24 cellular contexts compared by ENCODE assay signal in genomic region chr1:46344481-46344880, GRCh38. TPM values are rescaled to one million over a fixed set of nuclear protein-coding genes. Genes with fewer than 3 reads are reported as not detected.
DNase-seq lines count a peak whose midpoint lies in the region; ATAC-seq, FAIRE-seq and TF ChIP-seq lines count a peak whose summit lies in the region.
"Had no signal": no experiment of that assay in that cellular context is flagged by ENCODE, and none has a peak within 500 bp of the region (broad histone marks: within the 10 kb centered on the region; RNA-seq: fewer than 3 reads in every experiment).

No MANE protein-coding gene starts in this region.

- no peak overlapping the region for H3K23ac ChIP-seq in mesenchymal stem cell (ENCODE audit: low read length in 2 of 2)

- H2BK15ac ChIP-seq in mesenchymal stem cell (ENCODE audit: low read depth, poor library complexity, severe bottlenecking), result no peak overlapping the region

- peaks cover 6 to 28% of the 10 kb centered on the region in 2 experiments; a peak in 4 of 5 replicates for H3K36me3 ChIP-seq in HepG2 (replicated peaks in 1 of 2; ENCODE audit: control insufficient read depth in 1 of 2, insufficient read depth in 2 of 2, low read length in 2 of 2)
- H3K36me3 ChIP-seq in right lobe of liver, result peaks cover 0 to 31% (median 5%) of the 10 kb centered on the region in 4 donors
- peaks cover 47 to 51% of the 10 kb centered on the region in 2 experiments for H3K36me3 ChIP-seq in mesenchymal stem cell (ENCODE audit: control insufficient read depth in 1 of 2, insufficient read depth in 2 of 2, low read depth in 1 of 2, low read length in 2 of 2)

- H3K18ac ChIP-seq in mesenchymal stem cell (ENCODE audit: low read depth in 1 of 2, low read length in 2 of 2), result no peak overlapping the region

- H4K20me1 ChIP-seq in HepG2 (ENCODE audit: insufficient read depth, low read length), result no peaks in the 10 kb centered on the region

- H3K9me3 ChIP-seq in HepG2 (ENCODE audit: low read length) (no peaks in the 10 kb centered on the region), right lobe of liver (no peaks in the 10 kb centered on the region), mesenchymal stem cell (ENCODE audit: control insufficient read depth, low read length) (no peaks in the 10 kb centered on the region)
- H3K9me3 ChIP-seq: BLaER1 treated with 17β-estradiol and CSF1 and Interleukin-3, amounts not matched to agents 10 nM and 100 nM; transverse colon had no signal

- peak overlapping the region; percentile 30 for H4K8ac ChIP-seq in mesenchymal stem cell (ENCODE audit: low read length)

- H4K91ac ChIP-seq in mesenchymal stem cell (ENCODE audit: low read length), result no peak overlapping the region

- ATAC-seq in HepG2 (no peak), right lobe of liver (no peak), GM18517 (IDR thresholded peaks at IDR 0.05; ENCODE audit: unreplicated experiment) (no peak)

- no peak for TF ChIP-seq EP300 in HepG2 (IDR thresholded peaks at IDR 0.05; ENCODE audit: low read depth in 2 of 2, low read length in 2 of 2)
- no peak for TF ChIP-seq EP300 in HepG2 (CRISPR knock-in tag; IDR thresholded peaks at IDR 0.05; ENCODE audit: borderline replicate concordance)

- TF ChIP-seq CTCF in HepG2 (CRISPR knock-in tag; IDR thresholded peaks at IDR 0.05), result no peak
- no peak for TF ChIP-seq CTCF in right lobe of liver (IDR thresholded peaks at IDR 0.05)
- TF ChIP-seq CTCF in VCaP (conservative IDR thresholded peaks at IDR 0.05), result no peak

- H2BK120ac ChIP-seq in mesenchymal stem cell (ENCODE audit: low read depth, low read length), result no peak overlapping the region

- peaks cover 17% of the 10 kb centered on the region for H3K79me2 ChIP-seq in HepG2 (ENCODE audit: insufficient read depth, low read length)

- H3K4me2 ChIP-seq in HepG2 (ENCODE audit: low read depth, low read length), result peak overlapping the region; percentile 51; the same call in 1 of the 2 replicates
- H3K4me2 ChIP-seq in mesenchymal stem cell (ENCODE audit: low read length, poor library complexity, severe bottlenecking), result no peak overlapping the region

- H3K27me3 ChIP-seq in HepG2 (ENCODE audit: control insufficient read depth in 1 of 2, insufficient read depth in 2 of 2, low read length in 2 of 2) (no peaks in the 10 kb centered on the region; a peak in 1 of 5 replicates), right lobe of liver (no peaks in the 10 kb centered on the region), mesenchymal stem cell (ENCODE audit: control insufficient read depth in 1 of 2, insufficient read depth in 1 of 2, low read length in 2 of 2) (no peaks in the 10 kb centered on the region)
- H3K27me3 ChIP-seq: BLaER1 treated with 17β-estradiol and CSF1 and Interleukin-3, amounts not matched to agents 10 nM and 100 nM; transverse colon had no signal

- no peak for TF ChIP-seq RAD21 in HepG2 (CRISPR knock-in tag; IDR thresholded peaks at IDR 0.05)

- FAIRE-seq in HepG2 (lab: Jason Lieb, UNC), result no peak
- FAIRE-seq: D721Med, endometrium, frontal cortex, GM12891, H1 had no signal

- DNase-seq in HepG2 (ENCODE audit: low spot score) (no peak), right lobe of liver (no peak), mesenchymal stem cell (no peak), NCI-H446 treated with DMSO at 0.1 percent for 48 hours (lab: John Stamatoyannopoulos, UW) (no peak), nucleus accumbens (lab: John Stamatoyannopoulos, UW) (no peak)
- DNase-seq: activated CD4-positive, alpha-beta T cell treated with anti-CD3 and anti-CD28 coated beads for 1 hour; aorta; cortex of kidney; NCI-H1436 treated with DMSO at 0.1 percent for 48 hours; NCI-H345; NCI-H82; transverse colon had no signal

- BruUV-seq in HepG2 (replicated peaks; lab: Mats Ljungman, UMichigan), result no TSS peak

- no peak overlapping the region for H3K4ac ChIP-seq in mesenchymal stem cell (ENCODE audit: low read depth in 1 of 2, low read length in 2 of 2)

- CTCF ChIA-PET in HepG2 (lab: Yijun Ruan, JAX; ENCODE audit: low intra/inter-chr PET ratio, low total read pairs), result interaction anchor here (5.6 kb wide), 1 partner anchor 10 kb away, joined by 47 read pairs; no protein-coding TSS in a partner anchor

- H3K4me1 ChIP-seq in HepG2 (ENCODE audit: insufficient read depth, low read length) (peaks cover 57% of the 10 kb centered on the region), right lobe of liver (peaks cover 0 to 5% (median 0%) of the 10 kb centered on the region in 4 donors), mesenchymal stem cell (ENCODE audit: control insufficient read depth, insufficient read depth, low read depth, low read length) (peaks cover 15% of the 10 kb centered on the region)

- WGBS in HepG2 (ENCODE audit: low lambda C conversion rate), result 92% methylated on average over 3 of the region's 3 CpGs
- WGBS in right lobe of liver (ENCODE audit: insufficient coverage, low coverage, low lambda C conversion rate, missing lambda C conversion rate), result 78% methylated on average over 3 of the region's 3 CpGs
- 96% methylated on average over 3 of the region's 3 CpGs for WGBS in mesenchymal stem cell

- peak overlapping the region; percentile 50 for H3K27ac ChIP-seq in HepG2 (ENCODE audit: extremely low read length, insufficient read depth, low read length)
- H3K27ac ChIP-seq in right lobe of liver, result no peak overlapping the region
- 0 out of 2 replicates have a peak overlapping the region, but pooled peaks have one; percentile 1 for H3K27ac ChIP-seq in VCaP
- H3K27ac ChIP-seq in mesenchymal stem cell (ENCODE audit: low read length, poor library complexity, severe bottlenecking), result no peak overlapping the region
- H3K27ac ChIP-seq: BLaER1 treated with 17β-estradiol and CSF1 and Interleukin-3, amounts not matched to agents 10 nM and 100 nM; HL-60; SK-N-MC; transverse colon had no signal

- no peak overlapping the region for H2AFZ ChIP-seq in HepG2 (ENCODE audit: low read length)
- no peak overlapping the region for H2AFZ ChIP-seq in mesenchymal stem cell (ENCODE audit: low read depth, low read length)

- H2BK5ac ChIP-seq in mesenchymal stem cell (ENCODE audit: low read depth, low read length, poor library complexity, severe bottlenecking), result no peak overlapping the region

- H3K79me1 ChIP-seq in mesenchymal stem cell (replicated peaks; ENCODE audit: low read length, poor library complexity, severe bottlenecking), result peaks cover 34% of the 10 kb centered on the region

- no peak overlapping the region for H2BK12ac ChIP-seq in mesenchymal stem cell (ENCODE audit: low read length in 2 of 2)

- no peak overlapping the region for H2AK5ac ChIP-seq in mesenchymal stem cell (ENCODE audit: low read length, severe bottlenecking)

- intact Hi-C loops in HepG2 (cut with micrococcal nuclease; ENCODE audit: unreplicated experiment), result no loop called here
- intact Hi-C loops in right lobe of liver (cut with DNase I), result no loop called here

- in situ Hi-C loops in HepG2 (cut with HindIII; ENCODE audit: extremely low pct_ligation_motif_present, low pct_unique_long_range_greater_than_20kb), result no loop called here

- no peak overlapping the region for H3K14ac ChIP-seq in mesenchymal stem cell (ENCODE audit: low read length in 2 of 2)

- POLR2A ChIA-PET in HepG2 (lab: Yijun Ruan, JAX), result interaction anchor here (2.3 kb wide), 1 partner anchor 41 kb away, joined by 6 read pairs; the partner anchor contains the start of genes LRRC41 and UQCRH

- H3K4me3 ChIP-seq in HepG2 (replicated peaks in 1 of 3; ENCODE audit: insufficient read depth in 1 of 3, low read depth in 2 of 3, low read length in 3 of 3) (no peak overlapping the region), right lobe of liver (no peak overlapping the region), mesenchymal stem cell (ENCODE audit: insufficient read depth in 1 of 2, low read depth in 1 of 2, low read length in 2 of 2) (no peak overlapping the region)
- H3K4me3 ChIP-seq: BLaER1 treated with 17β-estradiol and CSF1 and Interleukin-3, amounts not matched to agents 10 nM and 100 nM; lung; SK-N-MC; skin epidermis; transverse colon had no signal

- no peak overlapping the region for H3K9ac ChIP-seq in HepG2 (ENCODE audit: insufficient read depth, low read depth, low read length)
- H3K9ac ChIP-seq in mesenchymal stem cell (ENCODE audit: low read length), result no peak overlapping the region

- TF ChIP-seq POLR2A in HepG2 (IDR thresholded peaks at IDR 0.05; ENCODE audit: insufficient read depth in 1 of 2, low read depth in 2 of 2, low read length in 2 of 2), result no peak
- TF ChIP-seq POLR2A in right lobe of liver (IDR thresholded peaks at IDR 0.05), result no peak

RNA-seq across cellular contexts. Expression of gene NSUN4, which starts 3.9 kb away (rescaled TPM):
- total RNA-seq in HepG2 (2016; rRNA removed; fragmentation: Illumina TruSeq; extraction: Trizol), result 23.5 and 27.1 TPM in 2 replicates
- 1.7 and 2.5 TPM in 2 replicates for total RNA-seq in HepG2 (2016; cell fraction: cytosol; rRNA removed; fragmentation: Illumina TruSeq; extraction: Trizol; ENCODE audit: low read depth)
- 22.9 and 26.3 TPM in 2 replicates for total RNA-seq in HepG2 (2016; cell fraction: insoluble cytoplasmic fraction; rRNA removed; fragmentation: Illumina TruSeq; extraction: Trizol)
- total RNA-seq in HepG2 (2016; cell fraction: membrane; rRNA removed; fragmentation: Illumina TruSeq; extraction: Trizol), result 6.1 and 6.8 TPM in 2 replicates
- total RNA-seq in HepG2 (2016; cell fraction: nucleus; rRNA removed; fragmentation: Illumina TruSeq; extraction: Trizol), result 15.4 and 15.9 TPM in 2 replicates
- 21.5 and 24.0 TPM in 2 replicates for polyA plus RNA-seq in HepG2 (2011; rRNA removed)
- polyA plus RNA-seq in HepG2 (2011; cell fraction: cytosol; rRNA removed), result 27.6 and 30.4 TPM in 2 replicates
- 14.3 and 18.3 TPM in 2 replicates for polyA plus RNA-seq in HepG2 (2011; cell fraction: nucleus; rRNA removed)
- 15.8 and 20.3 TPM in 2 replicates for polyA plus RNA-seq in HepG2 (2012)
- 1.5 and 1.8 TPM in 2 replicates for polyA plus RNA-seq in HepG2 (2016; cell fraction: cytosol; fragmentation: Illumina TruSeq; extraction: Trizol; ENCODE audit: low read depth)
- 18.9 and 21.3 TPM in 2 replicates for polyA plus RNA-seq in HepG2 (2016; cell fraction: insoluble cytoplasmic fraction; fragmentation: Illumina TruSeq; extraction: Trizol; ENCODE audit: low read depth)
- 3.4 and 4.0 TPM in 2 replicates for polyA plus RNA-seq in HepG2 (2016; cell fraction: membrane; fragmentation: Illumina TruSeq; extraction: Trizol; ENCODE audit: low read depth)
- polyA plus RNA-seq in HepG2 (2016; cell fraction: nucleus; fragmentation: Illumina TruSeq; extraction: Trizol; ENCODE audit: insufficient read depth, low read depth), result 14.9 and 17.2 TPM in 2 replicates
- 146 and 163 TPM in 2 replicates for polyA minus RNA-seq in HepG2 (2011; rRNA and poly(A)+ RNA removed; ENCODE audit: low replicate concordance)
- 15.6 and 17.8 TPM in 2 replicates for polyA minus RNA-seq in HepG2 (2011; cell fraction: cytosol; rRNA and poly(A)+ RNA removed)
- polyA minus RNA-seq in HepG2 (2011; cell fraction: nucleus; rRNA and poly(A)+ RNA removed), result 21.8 and 25.9 TPM in 2 replicates
- 10 to 100 TPM in 5 of 6 experiments, 1 to 10 TPM in 1; 8.5 to 13.0 (median 12.2) TPM for total RNA-seq in right lobe of liver
- polyA plus RNA-seq in mesenchymal stem cell (2013, experiment 1 of 2), result 12.0 TPM
- polyA plus RNA-seq in mesenchymal stem cell (2013, experiment 2 of 2), result 13.8 TPM

RNA-seq across cellular contexts. Expression of gene UQCRH, which starts 41.0 kb away (rescaled TPM):
- total RNA-seq in HepG2 (2016; rRNA removed; fragmentation: Illumina TruSeq; extraction: Trizol), result 556 and 776 TPM in 2 replicates
- 326 and 342 TPM in 2 replicates for total RNA-seq in HepG2 (2016; cell fraction: cytosol; rRNA removed; fragmentation: Illumina TruSeq; extraction: Trizol; ENCODE audit: low read depth)
- 557 and 814 TPM in 2 replicates for total RNA-seq in HepG2 (2016; cell fraction: insoluble cytoplasmic fraction; rRNA removed; fragmentation: Illumina TruSeq; extraction: Trizol)
- 684 and 739 TPM in 2 replicates for total RNA-seq in HepG2 (2016; cell fraction: membrane; rRNA removed; fragmentation: Illumina TruSeq; extraction: Trizol)
- total RNA-seq in HepG2 (2016; cell fraction: nucleus; rRNA removed; fragmentation: Illumina TruSeq; extraction: Trizol), result 202 and 207 TPM in 2 replicates
- polyA plus RNA-seq in HepG2 (2011; rRNA removed), result 389 and 548 TPM in 2 replicates
- polyA plus RNA-seq in HepG2 (2011; cell fraction: cytosol; rRNA removed), result 498 and 858 TPM in 2 replicates
- polyA plus RNA-seq in HepG2 (2011; cell fraction: nucleus; rRNA removed), result 97.1 and 129 TPM in 2 replicates
- polyA plus RNA-seq in HepG2 (2012), result 542 and 600 TPM in 2 replicates
- 372 and 389 TPM in 2 replicates for polyA plus RNA-seq in HepG2 (2016; cell fraction: cytosol; fragmentation: Illumina TruSeq; extraction: Trizol; ENCODE audit: low read depth)
- 673 and 752 TPM in 2 replicates for polyA plus RNA-seq in HepG2 (2016; cell fraction: insoluble cytoplasmic fraction; fragmentation: Illumina TruSeq; extraction: Trizol; ENCODE audit: low read depth)
- polyA plus RNA-seq in HepG2 (2016; cell fraction: membrane; fragmentation: Illumina TruSeq; extraction: Trizol; ENCODE audit: low read depth), result 615 and 634 TPM in 2 replicates
- polyA plus RNA-seq in HepG2 (2016; cell fraction: nucleus; fragmentation: Illumina TruSeq; extraction: Trizol; ENCODE audit: insufficient read depth, low read depth), result 308 and 323 TPM in 2 replicates
- 40.3 and 86.2 TPM in 2 replicates for polyA minus RNA-seq in HepG2 (2011; rRNA and poly(A)+ RNA removed; ENCODE audit: low replicate concordance)
- 75.1 and 87.3 TPM in 2 replicates for polyA minus RNA-seq in HepG2 (2011; cell fraction: cytosol; rRNA and poly(A)+ RNA removed)
- 50.6 and 82.3 TPM in 2 replicates for polyA minus RNA-seq in HepG2 (2011; cell fraction: nucleus; rRNA and poly(A)+ RNA removed)
- 100 to 1,000 TPM in 2 of 6 experiments, 10 to 100 TPM in 4; 71.6 to 244 (median 90.4) TPM for total RNA-seq in right lobe of liver
- polyA plus RNA-seq in mesenchymal stem cell (2013, experiment 1 of 2), result 399 TPM
- polyA plus RNA-seq in mesenchymal stem cell (2013, experiment 2 of 2), result 420 TPM

RNA-seq across cellular contexts. Expression of gene LRRC41, which starts 41.1 kb away (rescaled TPM):
- total RNA-seq in HepG2 (2016; rRNA removed; fragmentation: Illumina TruSeq; extraction: Trizol) (51.9 and 53.6 TPM in 2 replicates), right lobe of liver (10 to 100 TPM; 24.4 to 37.0 (median 29.0) TPM)
- total RNA-seq in HepG2 (2016; cell fraction: cytosol; rRNA removed; fragmentation: Illumina TruSeq; extraction: Trizol; ENCODE audit: low read depth), result 8.7 and 10.1 TPM in 2 replicates
- 44.9 and 54.0 TPM in 2 replicates for total RNA-seq in HepG2 (2016; cell fraction: insoluble cytoplasmic fraction; rRNA removed; fragmentation: Illumina TruSeq; extraction: Trizol)
- 22.7 and 23.9 TPM in 2 replicates for total RNA-seq in HepG2 (2016; cell fraction: membrane; rRNA removed; fragmentation: Illumina TruSeq; extraction: Trizol)
- total RNA-seq in HepG2 (2016; cell fraction: nucleus; rRNA removed; fragmentation: Illumina TruSeq; extraction: Trizol), result 37.9 and 43.3 TPM in 2 replicates
- 48.1 and 64.1 TPM in 2 replicates for polyA plus RNA-seq in HepG2 (2011; rRNA removed)
- 44.5 and 50.8 TPM in 2 replicates for polyA plus RNA-seq in HepG2 (2011; cell fraction: cytosol; rRNA removed)
- 63.0 and 69.0 TPM in 2 replicates for polyA plus RNA-seq in HepG2 (2011; cell fraction: nucleus; rRNA removed)
- 28.1 and 28.9 TPM in 2 replicates for polyA plus RNA-seq in HepG2 (2012)
- 5.9 and 6.3 TPM in 2 replicates for polyA plus RNA-seq in HepG2 (2016; cell fraction: cytosol; fragmentation: Illumina TruSeq; extraction: Trizol; ENCODE audit: low read depth)
- 40.8 and 53.0 TPM in 2 replicates for polyA plus RNA-seq in HepG2 (2016; cell fraction: insoluble cytoplasmic fraction; fragmentation: Illumina TruSeq; extraction: Trizol; ENCODE audit: low read depth)
- polyA plus RNA-seq in HepG2 (2016; cell fraction: membrane; fragmentation: Illumina TruSeq; extraction: Trizol; ENCODE audit: low read depth), result 13.1 and 15.2 TPM in 2 replicates
- 60.2 and 64.7 TPM in 2 replicates for polyA plus RNA-seq in HepG2 (2016; cell fraction: nucleus; fragmentation: Illumina TruSeq; extraction: Trizol; ENCODE audit: insufficient read depth, low read depth)
- 54.6 and 133 TPM in 2 replicates for polyA minus RNA-seq in HepG2 (2011; rRNA and poly(A)+ RNA removed; ENCODE audit: low replicate concordance)
- polyA minus RNA-seq in HepG2 (2011; cell fraction: cytosol; rRNA and poly(A)+ RNA removed), result 44.0 and 45.3 TPM in 2 replicates
- polyA minus RNA-seq in HepG2 (2011; cell fraction: nucleus; rRNA and poly(A)+ RNA removed), result 36.3 and 42.6 TPM in 2 replicates
- 55.2 TPM for polyA plus RNA-seq in mesenchymal stem cell (2013, experiment 1 of 2)
- 53.6 TPM for polyA plus RNA-seq in mesenchymal stem cell (2013, experiment 2 of 2)

RNA-seq across cellular contexts. Expression of gene FAAH, which starts 49.6 kb away (rescaled TPM):
- 1.5 and 11.0 TPM in 2 replicates for total RNA-seq in HepG2 (2016; rRNA removed; fragmentation: Illumina TruSeq; extraction: Trizol)
- 0.81 and 1.3 TPM in 2 replicates for total RNA-seq in HepG2 (2016; cell fraction: cytosol; rRNA removed; fragmentation: Illumina TruSeq; extraction: Trizol; ENCODE audit: low read depth)
- total RNA-seq in HepG2 (2016; cell fraction: insoluble cytoplasmic fraction; rRNA removed; fragmentation: Illumina TruSeq; extraction: Trizol), result 2.5 and 10.2 TPM in 2 replicates
- 1.7 and 2.5 TPM in 2 replicates for total RNA-seq in HepG2 (2016; cell fraction: membrane; rRNA removed; fragmentation: Illumina TruSeq; extraction: Trizol)
- total RNA-seq in HepG2 (2016; cell fraction: nucleus; rRNA removed; fragmentation: Illumina TruSeq; extraction: Trizol), result 15.1 and 16.3 TPM in 2 replicates
- polyA plus RNA-seq in HepG2 (2011; rRNA removed), result 5.4 and 7.3 TPM in 2 replicates
- 2.5 TPM in 2 replicates for polyA plus RNA-seq in HepG2 (2011; cell fraction: cytosol; rRNA removed)
- polyA plus RNA-seq in HepG2 (2011; cell fraction: nucleus; rRNA removed), result 64.9 and 80.8 TPM in 2 replicates
- 5.2 and 6.0 TPM in 2 replicates for polyA plus RNA-seq in HepG2 (2012)
- polyA plus RNA-seq in HepG2 (2016; cell fraction: cytosol; fragmentation: Illumina TruSeq; extraction: Trizol; ENCODE audit: low read depth), result 0.85 and 1.2 TPM in 2 replicates
- polyA plus RNA-seq in HepG2 (2016; cell fraction: insoluble cytoplasmic fraction; fragmentation: Illumina TruSeq; extraction: Trizol; ENCODE audit: low read depth), result 1.3 and 2.2 TPM in 2 replicates
- 1.0 and 1.2 TPM in 2 replicates for polyA plus RNA-seq in HepG2 (2016; cell fraction: membrane; fragmentation: Illumina TruSeq; extraction: Trizol; ENCODE audit: low read depth)
- 32.6 and 35.3 TPM in 2 replicates for polyA plus RNA-seq in HepG2 (2016; cell fraction: nucleus; fragmentation: Illumina TruSeq; extraction: Trizol; ENCODE audit: insufficient read depth, low read depth)
- polyA minus RNA-seq in HepG2 (2011; rRNA and poly(A)+ RNA removed; ENCODE audit: low replicate concordance), result 0.47 and 3.4 TPM in 2 replicates
- polyA minus RNA-seq in HepG2 (2011; cell fraction: cytosol; rRNA and poly(A)+ RNA removed), result 1.4 and 1.7 TPM in 2 replicates
- 11.1 and 15.8 TPM in 2 replicates for polyA minus RNA-seq in HepG2 (2011; cell fraction: nucleus; rRNA and poly(A)+ RNA removed)
- 10 to 100 TPM; 26.6 to 48.7 (median 33.5) TPM for total RNA-seq in right lobe of liver
- 0.48 TPM for polyA plus RNA-seq in mesenchymal stem cell (2013, experiment 1 of 2)
- polyA plus RNA-seq in mesenchymal stem cell (2013, experiment 2 of 2), result 0.58 TPM

Comparison
In these comparisons a context has a peak if more than half of its experiments do, and no peak if none do; other contexts are left out.
1. H3K27ac ChIP-seq: peak in HepG2 (single experiment) and VCaP (single experiment); none in right lobe of liver (0 of 3) and mesenchymal stem cell (single experiment).